Comparison of ENCODE assay signal across 12 cellular contexts in genomic region chr2:130827502-130828251, GRCh38. TPM values are rescaled to one million over a fixed set of nuclear protein-coding genes. Genes with fewer than 3 reads are reported as not detected.
DNase-seq lines count a peak whose midpoint lies in the region; ATAC-seq and TF ChIP-seq lines count a peak whose summit lies in the region.
"Had no signal": no experiment of that assay in that cellular context is flagged by ENCODE, and none has a peak within 500 bp of the region (broad histone marks: within the 10 kb centered on the region; RNA-seq: fewer than 3 reads in every experiment).

No MANE protein-coding gene starts in this region.

- CTCF ChIA-PET in HCT116 (lab: Charles Lee), result no interaction called here

- 0 out of 4 replicates have a peak overlapping the region, but pooled peaks of 1 of the 2 experiments have one; percentile 6 for H3K4me3 ChIP-seq in HCT116 (replicated peaks in 1 of 2; ENCODE audit: low read depth in 1 of 2, low read length in 2 of 2)

- TF ChIP-seq CTCF in HCT116 (IDR thresholded peaks at IDR 0.05 in 2 of 3, conservative IDR thresholded peaks at IDR 0.05 in 1 of 3; ENCODE audit: borderline replicate concordance in 1 of 3, insufficient read depth in 1 of 3, low read depth in 2 of 3, low read length in 2 of 3), result no peak

- POLR2A ChIA-PET in HCT116 (lab: Charles Lee), result no interaction called here

- H3K27me3 ChIP-seq in HCT116 (ENCODE audit: insufficient read depth, low read length), result no peaks in the 10 kb centered on the region

- H3K9ac ChIP-seq in HCT116 (ENCODE audit: low read length), result peak overlapping the region; percentile 8; the same call in 1 of the 2 replicates

- H4K20me1 ChIP-seq in HCT116 (ENCODE audit: insufficient read depth), result no peaks in the 10 kb centered on the region

- no peaks in the 10 kb centered on the region for H3K36me3 ChIP-seq in HCT116 (ENCODE audit: control insufficient read depth in 1 of 2, insufficient read depth in 2 of 2, low read length in 2 of 2)

- H3K79me2 ChIP-seq in HCT116 (ENCODE audit: insufficient read depth, low read length), result no peaks in the 10 kb centered on the region

- BruUV-seq in HCT116 (replicated peaks; lab: Mats Ljungman, UMichigan), result no TSS peak

- TF ChIP-seq POLR2A in HCT116 (IDR thresholded peaks at IDR 0.05; ENCODE audit: borderline replicate concordance, extremely low read depth, insufficient read depth, insufficient read length), result no peak

- no peaks in the 10 kb centered on the region for H3K9me2 ChIP-seq in HCT116 (ENCODE audit: insufficient read depth)

- intact Hi-C loops in HCT116 (cut with micrococcal nuclease), result no loop called here

- no peak overlapping the region for H3K27ac ChIP-seq in HCT116 (ENCODE audit: low read depth, low read length)
- H3K27ac ChIP-seq: HL-60 had no signal

- DNase-seq in A172 (ENCODE audit: low spot score) (peak; percentile 83), HCT116 (ENCODE audit: low read depth, low spot score) (no peak), amniotic stem cell (lab: John Stamatoyannopoulos, UW) (peak; percentile 23), glomerular visceral epithelial cell (ENCODE audit: extremely low spot score) (peak; percentile 84), HCEC 1CT (no peak), NCI-H774 (lab: John Stamatoyannopoulos, UW) (no peak), UCSD-AML1 (lab: John Stamatoyannopoulos, UW; ENCODE audit: unreplicated experiment) (no peak)
- no peak for DNase-seq in stimulated activated CD4-positive, alpha-beta T cell treated with anti-CD3 and anti-CD28 coated beads, Interleukin-2, amount 100 ng/mL, for 24 hours
- DNase-seq: activated naive CD4-positive, alpha-beta T cell treated with Interleukin-2 at 50 U/mL for 16 hours; NCI-H187 treated with DMSO at 0.1 percent for 48 hours; nucleus accumbens had no signal

- H3K9me3 ChIP-seq in HCT116 (ENCODE audit: control insufficient read depth in 1 of 2, insufficient read depth in 1 of 2, low read depth in 1 of 2, low read length in 2 of 2), result no peaks in the 10 kb centered on the region

- H2AFZ ChIP-seq in HCT116 (ENCODE audit: low read depth, low read length, poor library complexity, severe bottlenecking), result peak overlapping the region; percentile 14

- ATAC-seq in HCT116, result peak; percentile 51

- no peak for TF ChIP-seq RAD21 in HCT116 (IDR thresholded peaks at IDR 0.05; ENCODE audit: low read depth)

- H3K4me2 ChIP-seq in HCT116 (ENCODE audit: low read length), result peak overlapping the region; percentile 61

- RAD21 ChIA-PET in HCT116 (lab: Charles Lee; ENCODE audit: low non-redundant PET in 1 of 2, low total read pairs in 2 of 2, uncharacterized antibody in 2 of 2, unreplicated experiment in 2 of 2), result no interaction called here

- H3K4me1 ChIP-seq in HCT116 (ENCODE audit: control insufficient read depth in 1 of 2, insufficient read depth in 2 of 2, low read length in 2 of 2), result peaks cover 0 to 42% of the 10 kb centered on the region in 2 experiments; a peak in 2 of 4 replicates

TF ChIP-seq in HCT116, 20 proteins besides CTCF, POLR2A, EP300 and RAD21:
- TF ChIP-seq REST (IDR thresholded peaks at IDR 0.05; ENCODE audit: low read depth), result no peak
- no peak for TF ChIP-seq CBX3 (IDR thresholded peaks at IDR 0.05; ENCODE audit: low read depth)
- no peak for TF ChIP-seq JUND (IDR thresholded peaks at IDR 0.05)
- TF ChIP-seq POLR2AphosphoS5 (IDR thresholded peaks at IDR 0.05; ENCODE audit: low read depth, low read length), result no peak
- no peak for TF ChIP-seq MAX (IDR thresholded peaks at IDR 0.05)
- TF ChIP-seq ZFX (IDR thresholded peaks at IDR 0.05), result no peak
- TF ChIP-seq SIN3A (IDR thresholded peaks at IDR 0.05; ENCODE audit: low read depth), result no peak
- no peak for TF ChIP-seq FOSL1 (IDR thresholded peaks at IDR 0.05; ENCODE audit: low read depth)
- no peak for TF ChIP-seq EGR1 (IDR thresholded peaks at IDR 0.05; ENCODE audit: low read depth)
- TF ChIP-seq ZNF274 (IDR thresholded peaks at IDR 0.05; ENCODE audit: low read depth, low read length), result no peak
- no peak for TF ChIP-seq ZBTB33 (IDR thresholded peaks at IDR 0.05; ENCODE audit: extremely low read depth, insufficient replicate concordance, low read length)
- no peak for TF ChIP-seq SP1 (IDR thresholded peaks at IDR 0.05; ENCODE audit: low read depth)
- no peak for TF ChIP-seq ELF1 (IDR thresholded peaks at IDR 0.05; ENCODE audit: borderline replicate concordance, low read depth)
- TF ChIP-seq ATF3 (IDR thresholded peaks at IDR 0.05), result no peak
- no peak for TF ChIP-seq CEBPB (IDR thresholded peaks at IDR 0.05; ENCODE audit: low read depth)
- no peak for TF ChIP-seq SRF (IDR thresholded peaks at IDR 0.05; ENCODE audit: low read depth)
TF ChIP-seq in HCT116: peak in this region for 0.

RNA-seq across cellular contexts. Expression of gene ARHGEF4, which starts 9.0 kb away (rescaled TPM):
- 6.6 and 12.2 TPM in 2 replicates for total RNA-seq in A172 (2014; rRNA removed; shearing (Covaris generic))
- total RNA-seq in HCT116 (2021; ENCODE audit: unreplicated experiment), result 26.6 TPM
- polyA plus RNA-seq in HCT116 (2012), result 13.6 and 18.0 TPM in 2 replicates

Comparison
In these comparisons a context has a peak if more than half of its experiments do, and no peak if none do; other contexts are left out.
1. DNase-seq: peak in A172 (single experiment), amniotic stem cell (single experiment) and glomerular visceral epithelial cell (single experiment); none in HCT116 (single experiment), HCEC 1CT (single experiment), stimulated activated CD4-positive, alpha-beta T cell treated with anti-CD3 and anti-CD28 coated beads, Interleukin-2, amount 100 ng/mL, for 24 hours (0 of 2), NCI-H774 (single experiment) and UCSD-AML1 (single experiment).